Comparison of ENCODE assay signal across 1 cellular context in the genomic region with DNA sequence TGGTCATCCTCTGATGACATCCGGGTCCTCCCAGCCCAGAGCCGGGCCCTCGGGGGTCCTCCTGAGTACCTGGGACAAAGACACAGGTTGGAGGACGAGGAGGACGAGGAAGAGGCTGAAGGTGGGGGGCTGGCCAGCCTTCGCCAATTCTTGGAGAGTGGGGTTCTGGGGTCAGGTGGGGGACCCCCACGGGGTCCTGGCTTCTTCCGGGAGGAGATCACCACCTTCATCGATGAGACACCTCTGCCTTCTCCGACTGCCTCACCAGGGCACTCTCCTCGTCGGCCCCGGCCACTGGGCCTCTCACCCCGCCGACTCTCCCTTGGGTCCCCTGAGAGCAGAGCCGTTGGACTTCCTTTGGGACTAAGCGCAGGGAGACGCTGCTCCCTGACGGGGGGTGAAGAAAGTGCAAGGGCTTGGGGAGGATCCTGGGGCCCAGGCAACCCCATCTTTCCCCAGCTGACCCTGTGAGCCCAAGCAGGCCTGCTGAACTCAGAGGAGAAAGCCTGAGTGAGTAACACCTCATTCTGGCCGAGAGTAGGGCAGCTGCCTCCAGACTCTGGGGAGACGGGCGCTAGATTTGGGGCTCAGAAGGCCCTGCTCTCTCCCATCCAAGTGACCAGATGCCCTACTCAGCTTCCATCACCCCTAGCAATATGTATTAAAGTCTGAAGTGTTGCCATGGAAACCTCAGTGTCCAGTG.
TF ChIP-seq lines count a peak whose summit lies in the region.

No MANE protein-coding gene starts in this region.

TF ChIP-seq in HEK293, 187 proteins besides CTCF, POLR2A, EP300 and RAD21 (continued from another document):
- TF ChIP-seq, protein P1, sequence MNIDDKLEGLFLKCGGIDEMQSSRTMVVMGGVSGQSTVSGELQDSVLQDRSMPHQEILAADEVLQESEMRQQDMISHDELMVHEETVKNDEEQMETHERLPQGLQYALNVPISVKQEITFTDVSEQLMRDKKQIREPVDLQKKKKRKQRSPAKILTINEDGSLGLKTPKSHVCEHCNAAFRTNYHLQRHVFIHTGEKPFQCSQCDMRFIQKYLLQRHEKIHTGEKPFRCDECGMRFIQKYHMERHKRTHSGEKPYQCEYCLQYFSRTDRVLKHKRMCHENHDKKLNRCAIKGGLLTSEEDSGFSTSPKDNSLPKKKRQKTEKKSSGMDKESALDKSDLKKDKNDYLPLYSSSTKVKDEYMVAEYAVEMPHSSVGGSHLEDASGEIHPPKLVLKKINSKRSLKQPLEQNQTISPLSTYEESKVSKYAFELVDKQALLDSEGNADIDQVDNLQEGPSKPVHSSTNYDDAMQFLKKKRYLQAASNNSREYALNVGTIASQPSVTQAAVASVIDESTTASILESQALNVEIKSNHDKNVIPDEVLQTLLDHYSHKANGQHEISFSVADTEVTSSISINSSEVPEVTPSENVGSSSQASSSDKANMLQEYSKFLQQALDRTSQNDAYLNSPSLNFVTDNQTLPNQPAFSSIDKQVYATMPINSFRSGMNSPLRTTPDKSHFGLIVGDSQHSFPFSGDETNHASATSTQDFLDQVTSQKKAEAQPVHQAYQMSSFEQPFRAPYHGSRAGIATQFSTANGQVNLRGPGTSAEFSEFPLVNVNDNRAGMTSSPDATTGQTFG (tag by site-specific recombination; IDR thresholded peaks at IDR 0.05; ENCODE audit: borderline replicate concordance) = no peak
